ENCODE assay signal across 31 cellular contexts in the genomic region with DNA sequence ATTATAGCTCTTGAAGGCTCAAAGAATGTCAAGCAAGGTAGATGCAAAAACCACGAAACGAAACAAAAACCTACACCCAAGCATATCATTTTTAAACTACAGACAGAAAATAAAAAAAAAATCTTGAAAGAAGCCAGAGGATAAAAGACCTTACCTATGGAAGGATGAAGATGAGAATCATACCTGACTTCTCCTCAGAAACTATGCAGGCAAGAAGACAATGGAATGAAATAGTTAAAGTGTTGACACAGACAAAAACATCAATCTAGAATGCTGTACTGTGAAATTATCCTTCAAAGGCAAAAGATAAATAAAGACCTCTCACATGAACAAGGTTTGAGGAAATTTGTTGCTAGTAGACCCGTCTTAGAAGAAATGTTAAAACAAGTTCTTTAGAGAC.
"Had no signal": no experiment of that assay in that cellular context is flagged by ENCODE, and none has a peak within 500 bp of the region (broad histone marks: within the 10 kb centered on the region; RNA-seq: fewer than 3 reads in every experiment).

No MANE protein-coding gene starts in this region.

- DNase-seq: hippocampal formation; immature natural killer cell; kidney; left colon; left lung; lower lobe of right lung; mammary epithelial cell; mesenchymal stem cell; naive thymus-derived CD8-positive, alpha-beta T cell; nucleus accumbens; pancreas; posterior cingulate gyrus; retina; right cardiac atrium; sigmoid colon; small intestine; spleen; stimulated activated CD4-positive, alpha-beta T cell treated with anti-CD3 and anti-CD28 coated beads, Interleukin-4, amount 100 ng/mL, for 24 hours; stimulated activated naive CD4-positive, alpha-beta T cell; tibial artery; trophoblast cell; upper lobe of right lung had no signal

- H3K27ac ChIP-seq: left lung, lower lobe of right lung, pancreas, prostate gland, sigmoid colon, spleen, suprapubic skin, thoracic aorta, tibial artery, upper lobe of right lung had no signal

- H3K27me3 Mint-ChIP-seq: naive thymus-derived CD8-positive, alpha-beta T cell; stimulated activated naive CD8-positive, alpha-beta T cell treated with anti-CD3 and anti-CD28 coated beads, Interleukin-15, Interleukin-2, amounts not matched to agents 100 ng/mL and 50 ng/mL, for 24 hours had no signal

- H3K27me3 ChIP-seq: left lung, pancreas, sigmoid colon, spleen, suprapubic skin, tibial artery, upper lobe of right lung had no signal

- H3K36me3 Mint-ChIP-seq: immature natural killer cell; naive thymus-derived CD8-positive, alpha-beta T cell; stimulated activated effector memory CD8-positive, alpha-beta T cell treated with anti-CD3 and anti-CD28 coated beads, Interleukin-12 subunit alpha, Interleukin-12 subunit beta, amount 100 ng/mL, for 72 hours had no signal

- FAIRE-seq: islet of Langerhans, urothelium cell line had no signal

- H3K4me3 ChIP-seq: left lung, lower lobe of right lung, pancreas, prostate gland, sigmoid colon, spleen, suprapubic skin, thoracic aorta, tibial artery, upper lobe of right lung had no signal

- H3K36me3 ChIP-seq: left lung, lower lobe of right lung, pancreas, prostate gland, sigmoid colon, spleen, suprapubic skin, thoracic aorta, tibial artery, upper lobe of right lung had no signal

- H3K4me1 ChIP-seq: left lung, lower lobe of right lung, pancreas, prostate gland, spleen, suprapubic skin, tibial artery, upper lobe of right lung had no signal

- H3K4me3 Mint-ChIP-seq: immature natural killer cell; naive thymus-derived CD8-positive, alpha-beta T cell; nephron; neural crest cell; stimulated activated effector memory CD8-positive, alpha-beta T cell treated with anti-CD3 and anti-CD28 coated beads, Interleukin-12 subunit alpha, Interleukin-12 subunit beta, amount 100 ng/mL, for 72 hours; stimulated activated naive CD8-positive, alpha-beta T cell treated with anti-CD3 and anti-CD28 coated beads, Interleukin-15, Interleukin-2, amounts not matched to agents 100 ng/mL and 50 ng/mL, for 24 hours had no signal

- H3K9me3 ChIP-seq: pancreas, prostate gland, suprapubic skin, thoracic aorta, upper lobe of right lung had no signal

- H3K4me1 Mint-ChIP-seq: immature natural killer cell; naive thymus-derived CD8-positive, alpha-beta T cell; nephron; neural crest cell; stimulated activated effector memory CD8-positive, alpha-beta T cell treated with anti-CD3 and anti-CD28 coated beads, Interleukin-12 subunit alpha, Interleukin-12 subunit beta, amount 100 ng/mL, for 72 hours had no signal

- H3K27ac Mint-ChIP-seq: immature natural killer cell; naive thymus-derived CD8-positive, alpha-beta T cell; nephron; stimulated activated effector memory CD8-positive, alpha-beta T cell treated with anti-CD3 and anti-CD28 coated beads, Interleukin-12 subunit alpha, Interleukin-12 subunit beta, amount 100 ng/mL, for 72 hours; stimulated activated naive CD8-positive, alpha-beta T cell treated with anti-CD3 and anti-CD28 coated beads, Interleukin-15, Interleukin-2, amounts not matched to agents 100 ng/mL and 50 ng/mL, for 24 hours had no signal
